1 cellular context compared by ENCODE assay signal in genomic region chr22:37103696-37104452, GRCh38.
TF ChIP-seq lines count a peak whose summit lies in the region.

No MANE protein-coding gene starts in this region.

TF ChIP-seq in K562, 482 proteins besides CTCF, POLR2A, EP300 and RAD21:
- TF ChIP-seq FOXK2 (conservative IDR thresholded peaks at IDR 0.05 in 1 of 2, IDR thresholded peaks at IDR 0.05 in 1 of 2; ENCODE audit: low read depth in 2 of 2) (no peak), ZNF212 (CRISPR knock-in tag; IDR thresholded peaks at IDR 0.05) (no peak), ZNF23 (CRISPR knock-in tag; IDR thresholded peaks at IDR 0.05) (no peak), FOSL1 (tag; conservative IDR thresholded peaks at IDR 0.05) (no peak), ZBTB8A (IDR thresholded peaks at IDR 0.05; ENCODE audit: partially characterized antibody) (no peak), EZH2 (IDR thresholded peaks at IDR 0.05; ENCODE audit: borderline replicate concordance, low read depth, low read length) (no peak), NFYB (IDR thresholded peaks at IDR 0.05; ENCODE audit: extremely low read depth, insufficient read length) (no peak), CREBBP (IDR thresholded peaks at IDR 0.05; ENCODE audit: low read depth, low read length) (no peak), HES1 (IDR thresholded peaks at IDR 0.05; ENCODE audit: low read depth) (no peak), SMARCA5 (IDR thresholded peaks at IDR 0.05) (peak; percentile 60; the same call in 1 of the 2 replicates), ZFP36 (IDR thresholded peaks at IDR 0.05; ENCODE audit: low read depth, low read length, partially characterized antibody) (peak; percentile 59), ELF4 (CRISPR knock-in tag; IDR thresholded peaks at IDR 0.05) (no peak), CGGBP1 (CRISPR knock-in tag; IDR thresholded peaks at IDR 0.05) (no peak), SAFB2 (IDR thresholded peaks at IDR 0.05; ENCODE audit: borderline replicate concordance, low read depth, low read length, severe bottlenecking) (no peak), ZBTB5 (IDR thresholded peaks at IDR 0.05) (no peak), KDM1A (IDR thresholded peaks at IDR 0.05) (peak; percentile 34 to 64; a peak in 2 of 4 replicates), RBFOX2 (IDR thresholded peaks at IDR 0.05; ENCODE audit: low read depth, low read length) (no peak), HDAC1 (IDR thresholded peaks at IDR 0.05) (no peak), NR4A1 (CRISPR knock-in tag; IDR thresholded peaks at IDR 0.05) (no peak), NR4A1 (tag; IDR thresholded peaks at IDR 0.05) (no peak), RBM25 (IDR thresholded peaks at IDR 0.05; ENCODE audit: low read depth, low read length, severe bottlenecking) (peak; percentile 90), ZNF239 (CRISPR knock-in tag; IDR thresholded peaks at IDR 0.05) (no peak), STAG1 (CRISPR knock-in tag; IDR thresholded peaks at IDR 0.05; ENCODE audit: borderline replicate concordance) (no peak), ADNP (tag; IDR thresholded peaks at IDR 0.05) (peak; percentile 79), KAT8 (IDR thresholded peaks at IDR 0.05; ENCODE audit: low read depth) (no peak), ZNF695 (CRISPR knock-in tag; IDR thresholded peaks at IDR 0.05) (no peak), ETV6 (IDR thresholded peaks at IDR 0.05; ENCODE audit: borderline replicate concordance in 1 of 2, low read depth in 2 of 2, low read length in 1 of 2) (no peak), ETV6 (CRISPR knock-in tag; IDR thresholded peaks at IDR 0.05; ENCODE audit: borderline replicate concordance) (no peak), HDAC6 (IDR thresholded peaks at IDR 0.05; ENCODE audit: low read depth, low read length) (no peak), ZNF740 (CRISPR knock-in tag; IDR thresholded peaks at IDR 0.05) (no peak), ZNF740 (tag; IDR thresholded peaks at IDR 0.05) (no peak), BCOR (IDR thresholded peaks at IDR 0.05) (peak; percentile 84)
